14 cellular contexts compared by ENCODE assay signal in genomic region chr13:96431044-96431581, GRCh38.
DNase-seq lines count a peak whose midpoint lies in the region; ATAC-seq and TF ChIP-seq lines count a peak whose summit lies in the region.
"Had no signal": no experiment of that assay in that cellular context is flagged by ENCODE, and none has a peak within 500 bp of the region (broad histone marks: within the 10 kb centered on the region; RNA-seq: fewer than 3 reads in every experiment).

No MANE protein-coding gene starts in this region.

- H3K27me3 Mint-ChIP-seq in GM23338 (ENCODE audit: insufficient read depth, low read depth, poor library complexity): peaks cover 5% of the 10 kb centered on the region
- H3K27me3 Mint-ChIP-seq: B cell; CD4-positive, alpha-beta T cell; IgD-negative memory B cell had no signal

- no peaks in the 10 kb centered on the region for H3K4me1 ChIP-seq in GM23338 (ENCODE audit: insufficient read depth)
- H3K4me1 ChIP-seq in iPS DF 6.9 (ENCODE audit: control insufficient read depth, insufficient read depth, low read length): no peaks in the 10 kb centered on the region

- CTCF ChIA-PET in RWPE1 (lab: Yijun Ruan, JAX): no interaction called here

- no peaks in the 10 kb centered on the region for H3K36me3 Mint-ChIP-seq in GM23338 (ENCODE audit: low read depth)
- H3K36me3 Mint-ChIP-seq: IgD-negative memory B cell had no signal

- no peaks in the 10 kb centered on the region for H3K9me3 Mint-ChIP-seq in GM23338

- no peaks in the 10 kb centered on the region for H4K20me1 ChIP-seq in GM23338 (replicated peaks; ENCODE audit: insufficient read depth)

- no peak overlapping the region for H3K4me2 ChIP-seq in GM23338

- WGBS in iPS DF 6.9 (ENCODE audit: insufficient coverage, insufficient read length): no CpG with 5 or more reads among the region's 5 CpGs

- H3K36me3 ChIP-seq in GM23338 (ENCODE audit: insufficient read depth) (no peaks in the 10 kb centered on the region), iPS DF 6.9 (ENCODE audit: control insufficient read depth, insufficient read depth, low read length) (no peaks in the 10 kb centered on the region)

- DNase-seq in GM23338 (ENCODE audit: low spot score) (peak; percentile 24), HT-29 (ENCODE audit: low spot score) (peak; percentile 15), amniotic epithelial cell (ENCODE audit: low read depth) (peak; percentile 8), iPS DF 6.9 (ENCODE audit: low read depth, low spot score) (peak; percentile 9), left colon (no peak), RWPE1 (ENCODE audit: low spot score) (no peak)
- DNase-seq: C1 segment of cervical spinal cord; CD4-positive, alpha-beta T cell; DMS53; GF-D8; HCEC 1CT had no signal

- ATAC-seq in GM23338: no peak
- no peak for ATAC-seq in left colon
- ATAC-seq in HG02798 (IDR thresholded peaks at IDR 0.05; ENCODE audit: poor library complexity, unreplicated experiment): no peak

- H3K4me1 Mint-ChIP-seq in GM23338: no peaks in the 10 kb centered on the region
- H3K4me1 Mint-ChIP-seq: B cell, IgD-negative memory B cell had no signal

- no peaks in the 10 kb centered on the region for H3K79me2 ChIP-seq in GM23338 (replicated peaks; ENCODE audit: insufficient read depth)

- H3K27me3 ChIP-seq in GM23338 (ENCODE audit: insufficient read depth) (no peaks in the 10 kb centered on the region), iPS DF 6.9 (ENCODE audit: control insufficient read depth, insufficient read depth, low read length) (no peaks in the 10 kb centered on the region)

- H3K9me2 ChIP-seq in GM23338 (ENCODE audit: insufficient read depth): peaks cover 14% of the 10 kb centered on the region; the same call in 1 of the 2 replicates

- H2AFZ ChIP-seq in GM23338: no peak overlapping the region

- H3F3A ChIP-seq in GM23338 (replicated peaks; ENCODE audit: low read depth): no peaks in the 10 kb centered on the region

- H3K9me3 ChIP-seq in iPS DF 6.9 (ENCODE audit: control insufficient read depth, insufficient read depth, low read length): no peaks in the 10 kb centered on the region

- no peak overlapping the region for H3K27ac ChIP-seq in GM23338 (ENCODE audit: low read depth)
- H3K27ac ChIP-seq in iPS DF 6.9 (ENCODE audit: low read length): no peak overlapping the region
- no peak overlapping the region for H3K27ac ChIP-seq in RWPE1

- H3K27ac Mint-ChIP-seq in GM23338: no peak overlapping the region
- H3K27ac Mint-ChIP-seq: B cell; CD4-positive, alpha-beta T cell; IgD-negative memory B cell had no signal

- H3K4me3 Mint-ChIP-seq in GM23338: no peak overlapping the region
- H3K4me3 Mint-ChIP-seq: B cell; CD4-positive, alpha-beta T cell; IgD-negative memory B cell had no signal

- TF ChIP-seq CTCF in GM23338 (conservative IDR thresholded peaks at IDR 0.05; ENCODE audit: low read depth in 2 of 2) (no peak), RWPE1 (conservative IDR thresholded peaks at IDR 0.05; ENCODE audit: low read depth) (no peak)

- POLR2A ChIA-PET in RWPE1 (lab: Yijun Ruan, JAX; ENCODE audit: low non-redundant PET): no interaction called here

- H3K4me3 ChIP-seq in GM23338 (no peak overlapping the region), iPS DF 6.9 (ENCODE audit: low read length) (no peak overlapping the region)

- intact Hi-C loops in left colon (cut with DNase I, micrococcal nuclease): no loop called here

TF ChIP-seq in GM23338, 12 proteins besides CTCF, POLR2A, EP300 and RAD21:
- TF ChIP-seq EZH2 (IDR thresholded peaks at IDR 0.05; ENCODE audit: low read depth, unreplicated experiment): no peak
- TF ChIP-seq ZNF462 (CRISPR knock-in tag; IDR thresholded peaks at IDR 0.05): no peak
- TF ChIP-seq POLR2AphosphoS5 (IDR thresholded peaks at IDR 0.05; ENCODE audit: low read depth): no peak
- TF ChIP-seq CREB1 (CRISPR knock-in tag; IDR thresholded peaks at IDR 0.05; ENCODE audit: low read depth): no peak
- TF ChIP-seq JUNB (IDR thresholded peaks at IDR 0.05; ENCODE audit: unreplicated experiment): no peak
- no peak for TF ChIP-seq STAT1 (IDR thresholded peaks at IDR 0.05; ENCODE audit: unreplicated experiment)
- no peak for TF ChIP-seq ZNF331 (CRISPR knock-in tag; IDR thresholded peaks at IDR 0.05; ENCODE audit: low read depth)
- TF ChIP-seq REST (IDR thresholded peaks at IDR 0.05; ENCODE audit: unreplicated experiment): no peak
- TF ChIP-seq EZH2phosphoT487 (IDR thresholded peaks at IDR 0.05; ENCODE audit: unreplicated experiment): no peak

Comparison
In these comparisons a context has a peak if more than half of its experiments do, and no peak if none do; other contexts are left out.
1. DNase-seq: peak in GM23338 (single experiment), HT-29 (single experiment), amniotic epithelial cell (single experiment) and iPS DF 6.9 (single experiment); none in left colon (0 of 2) and RWPE1 (single experiment).